In genomic region chr10:119222531-119222930, GRCh38 we compare ENCODE assay signal across 14 cellular contexts. TPM values are rescaled to one million over a fixed set of nuclear protein-coding genes. Genes with fewer than 3 reads are reported as not detected.
DNase-seq lines count a peak whose midpoint lies in the region; ATAC-seq and TF ChIP-seq lines count a peak whose summit lies in the region.
"Had no signal": no experiment of that assay in that cellular context is flagged by ENCODE, and none has a peak within 500 bp of the region (broad histone marks: within the 10 kb centered on the region; RNA-seq: fewer than 3 reads in every experiment).

No MANE protein-coding gene starts in this region.

- H3K9me3 ChIP-seq in Karpas-422 (ENCODE audit: low read length) (no peaks in the 10 kb centered on the region), right lobe of liver (no peaks in the 10 kb centered on the region)

- no peak for DNase-seq in Karpas-422
- DNase-seq in chondrocyte (ENCODE audit: low spot score), result no peak
- DNase-seq in right lobe of liver, result no peak
- DNase-seq in stimulated activated effector memory CD8-positive, alpha-beta T cell treated with anti-CD3 and anti-CD28 coated beads, Interleukin-12 subunit alpha, Interleukin-12 subunit beta, amount 100 ng/mL, for 72 hours (ENCODE audit: low spot score in 2 of 2), result no peak
- DNase-seq in central memory CD4-positive, alpha-beta T cell, result no peak
- DNase-seq in posterior vena cava (ENCODE audit: low spot score), result no peak
- DNase-seq: cortex of kidney, head of caudate nucleus had no signal

- no peaks in the 10 kb centered on the region for H3K27me3 Mint-ChIP-seq in chondrocyte (ENCODE audit: low read depth)

- H4K20me1 ChIP-seq in Karpas-422 (ENCODE audit: insufficient read depth, low read depth, low read length), result 0 out of 2 replicates have a peak, but pooled peaks cover 3% of the 10 kb centered on the region

- intact Hi-C loops in right lobe of liver (cut with DNase I), result no loop called here
- intact Hi-C loops in posterior vena cava (cut with DNase I), result no loop called here

- H3K27ac Mint-ChIP-seq in chondrocyte (ENCODE audit: unreplicated experiment), result peak overlapping the region; percentile 18
- peak overlapping the region; percentile 40 for H3K27ac Mint-ChIP-seq in stimulated activated effector memory CD8-positive, alpha-beta T cell treated with anti-CD3 and anti-CD28 coated beads, Interleukin-12 subunit alpha, Interleukin-12 subunit beta, amount 100 ng/mL, for 72 hours

- TF ChIP-seq CTCF in chondrocyte (IDR thresholded peaks at IDR 0.05) (no peak), right lobe of liver (IDR thresholded peaks at IDR 0.05) (no peak)

- ATAC-seq in right lobe of liver (peak; percentile 79 to 83 (median 80)), HG03175 (IDR thresholded peaks at IDR 0.05; ENCODE audit: unreplicated experiment) (no peak), GM21737 (IDR thresholded peaks at IDR 0.05; ENCODE audit: unreplicated experiment) (no peak)
- ATAC-seq in stimulated activated effector memory CD8-positive, alpha-beta T cell treated with anti-CD3 and anti-CD28 coated beads, Interleukin-12 subunit alpha, Interleukin-12 subunit beta, amount 100 ng/mL, for 72 hours, result no peak
- ATAC-seq: HCT116 had no signal

- H3K79me2 ChIP-seq in Karpas-422 (ENCODE audit: low read length), result no peaks in the 10 kb centered on the region

- H3K27ac ChIP-seq in Karpas-422 (ENCODE audit: low read length), result no peak overlapping the region
- peak overlapping the region; percentile 7 to 68 (median 63) for H3K27ac ChIP-seq in right lobe of liver
- H3K27ac ChIP-seq: C4-2B, KMS-11, RWPE1 had no signal

- H3K4me1 ChIP-seq in Karpas-422 (ENCODE audit: low read length) (peaks cover 33% of the 10 kb centered on the region), right lobe of liver (peaks cover 0 to 20% (median 2%) of the 10 kb centered on the region in 4 donors)

- H3K27me3 ChIP-seq in Karpas-422 (ENCODE audit: low read length) (no peaks in the 10 kb centered on the region), right lobe of liver (no peaks in the 10 kb centered on the region)

- H3K9me2 ChIP-seq in Karpas-422 (replicated peaks; ENCODE audit: insufficient read depth, low read length), result no peaks in the 10 kb centered on the region

- H3K9ac ChIP-seq in Karpas-422 (ENCODE audit: low read length), result no peak overlapping the region
- H3K9ac ChIP-seq: KMS-11 had no signal

- peaks cover 44% of the 10 kb centered on the region for H3K4me1 Mint-ChIP-seq in chondrocyte (ENCODE audit: low read depth)
- H3K4me1 Mint-ChIP-seq in stimulated activated effector memory CD8-positive, alpha-beta T cell treated with anti-CD3 and anti-CD28 coated beads, Interleukin-12 subunit alpha, Interleukin-12 subunit beta, amount 100 ng/mL, for 72 hours, result peaks cover 28% of the 10 kb centered on the region

- H3K36me3 ChIP-seq in Karpas-422 (ENCODE audit: insufficient read depth, low read length), result no peaks in the 10 kb centered on the region
- no peaks in the 10 kb centered on the region for H3K36me3 ChIP-seq in right lobe of liver

- H3K4me3 ChIP-seq in Karpas-422 (ENCODE audit: low read length), result peak overlapping the region; percentile 26
- H3K4me3 ChIP-seq in right lobe of liver, result peak overlapping the region in 1 of 3 donors; percentile 2

- no peak for TF ChIP-seq POLR2A in right lobe of liver (IDR thresholded peaks at IDR 0.05)

- no peak overlapping the region for H3K4me3 Mint-ChIP-seq in chondrocyte (ENCODE audit: unreplicated experiment)
- H3K4me3 Mint-ChIP-seq in stimulated activated effector memory CD8-positive, alpha-beta T cell treated with anti-CD3 and anti-CD28 coated beads, Interleukin-12 subunit alpha, Interleukin-12 subunit beta, amount 100 ng/mL, for 72 hours, result no peak overlapping the region

- WGBS in right lobe of liver (ENCODE audit: insufficient coverage, low coverage, low lambda C conversion rate, missing lambda C conversion rate), result 32% methylated on average over 6 of the region's 10 CpGs

- no peaks in the 10 kb centered on the region for H3K9me3 Mint-ChIP-seq in chondrocyte (ENCODE audit: low read depth)
- no peaks in the 10 kb centered on the region for H3K9me3 Mint-ChIP-seq in stimulated activated effector memory CD8-positive, alpha-beta T cell treated with anti-CD3 and anti-CD28 coated beads, Interleukin-12 subunit alpha, Interleukin-12 subunit beta, amount 100 ng/mL, for 72 hours

- H3K36me3 Mint-ChIP-seq in chondrocyte (ENCODE audit: low read depth), result no peaks in the 10 kb centered on the region
- no peaks in the 10 kb centered on the region for H3K36me3 Mint-ChIP-seq in stimulated activated effector memory CD8-positive, alpha-beta T cell treated with anti-CD3 and anti-CD28 coated beads, Interleukin-12 subunit alpha, Interleukin-12 subunit beta, amount 100 ng/mL, for 72 hours

- peak overlapping the region; percentile 62 for H3K4me2 ChIP-seq in Karpas-422 (ENCODE audit: low read depth, low read length, poor library complexity, severe bottlenecking)
- H3K4me2 ChIP-seq: KMS-11 had no signal

- H2AFZ ChIP-seq in Karpas-422 (ENCODE audit: low read length), result no peak overlapping the region

RNA-seq across cellular contexts. Expression of gene GRK5, which starts 15.2 kb away (rescaled TPM):
- 4.5 and 5.0 TPM in 2 replicates for total RNA-seq in Karpas-422 (2014; rRNA removed; shearing (Covaris generic); ENCODE audit: low replicate concordance)
- total RNA-seq in chondrocyte (11.7 to 16.4 TPM (median 15.7 TPM) in 3 replicates), right lobe of liver (10 to 100 TPM in 1 of 6 experiments, 1 to 10 TPM in 5; 5.9 to 11.5 (median 7.9) TPM), posterior vena cava (10 to 100 TPM; 40.0 to 57.5 TPM)

RNA-seq across cellular contexts. Expression of gene PRDX3, which starts 43.9 kb away (rescaled TPM):
- total RNA-seq in Karpas-422 (2014; rRNA removed; shearing (Covaris generic); ENCODE audit: low replicate concordance), result 88.4 and 293 TPM in 2 replicates
- total RNA-seq in chondrocyte (78.6 to 85.0 TPM (median 79.2 TPM) in 3 replicates), right lobe of liver (100 to 1,000 TPM; 171 to 235 (median 194) TPM), posterior vena cava (100 to 1,000 TPM in 1 of 2 donors, 10 to 100 TPM in 1; 95.8 to 106 TPM)

RNA-seq across cellular contexts. Expression of gene SFXN4, which starts 57.0 kb away (rescaled TPM):
- total RNA-seq in Karpas-422 (2014; rRNA removed; shearing (Covaris generic); ENCODE audit: low replicate concordance), result 43.7 and 48.2 TPM in 2 replicates
- 12.8 to 13.9 TPM (median 13.9 TPM) in 3 replicates for total RNA-seq in chondrocyte
- 100 to 1,000 TPM in 1 of 6 experiments, 10 to 100 TPM in 5; 16.0 to 152 (median 23.8) TPM for total RNA-seq in right lobe of liver
- 10 to 100 TPM; 10.8 to 13.5 TPM for total RNA-seq in posterior vena cava

Comparison
In these comparisons a context has a peak if more than half of its experiments do, and no peak if none do; other contexts are left out.
1. ATAC-seq: peak in right lobe of liver (4 of 4); none in stimulated activated effector memory CD8-positive, alpha-beta T cell treated with anti-CD3 and anti-CD28 coated beads, Interleukin-12 subunit alpha, Interleukin-12 subunit beta, amount 100 ng/mL, for 72 hours (single experiment), HG03175 (single experiment) and GM21737 (single experiment).